2 cellular contexts compared by ENCODE assay signal in the genomic region with DNA sequence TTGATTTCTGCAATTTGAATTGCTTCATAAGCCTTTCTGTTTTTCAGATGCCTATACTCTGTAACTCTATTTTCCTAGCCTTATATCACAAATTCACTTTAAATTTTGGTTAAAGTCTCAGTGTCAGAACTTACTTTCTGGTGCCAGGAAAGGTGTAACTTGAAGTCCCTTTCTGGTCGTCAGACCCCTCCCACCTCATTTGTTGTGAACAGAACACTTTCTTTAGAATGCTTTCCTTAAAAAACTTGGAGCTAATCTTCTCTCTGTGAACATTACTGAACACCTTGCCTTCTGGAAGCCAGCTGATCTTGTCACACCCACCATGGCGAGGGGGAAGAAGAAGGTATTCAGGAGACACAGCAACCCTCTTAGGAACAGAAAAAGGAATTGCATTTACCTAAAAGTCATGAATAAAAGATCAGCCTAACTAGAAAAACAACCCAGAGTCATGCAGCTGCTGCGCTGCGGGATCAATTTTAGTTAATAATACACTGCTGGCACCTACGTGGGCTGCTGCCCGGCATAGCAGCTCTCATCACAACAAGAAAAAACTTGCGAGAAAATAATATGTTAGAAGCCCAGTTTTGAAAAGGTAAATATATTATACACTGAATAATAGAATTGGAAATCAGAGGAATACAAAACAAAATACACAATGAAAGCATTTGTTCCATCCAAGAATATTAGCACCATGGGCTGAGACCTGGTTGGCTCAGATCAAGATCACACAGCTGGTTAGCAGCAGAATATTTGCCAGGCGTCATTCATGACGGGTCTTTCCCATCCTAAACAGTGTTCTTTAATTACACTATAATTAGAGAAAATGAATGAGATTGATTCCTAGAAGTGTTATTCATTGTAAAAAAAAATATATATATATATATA.
TF ChIP-seq lines count a peak whose summit lies in the region.

No MANE protein-coding gene starts in this region.

TF ChIP-seq in neural cell, 6 proteins besides CTCF, POLR2A, EP300 and RAD21:
- TF ChIP-seq, protein P1, sequence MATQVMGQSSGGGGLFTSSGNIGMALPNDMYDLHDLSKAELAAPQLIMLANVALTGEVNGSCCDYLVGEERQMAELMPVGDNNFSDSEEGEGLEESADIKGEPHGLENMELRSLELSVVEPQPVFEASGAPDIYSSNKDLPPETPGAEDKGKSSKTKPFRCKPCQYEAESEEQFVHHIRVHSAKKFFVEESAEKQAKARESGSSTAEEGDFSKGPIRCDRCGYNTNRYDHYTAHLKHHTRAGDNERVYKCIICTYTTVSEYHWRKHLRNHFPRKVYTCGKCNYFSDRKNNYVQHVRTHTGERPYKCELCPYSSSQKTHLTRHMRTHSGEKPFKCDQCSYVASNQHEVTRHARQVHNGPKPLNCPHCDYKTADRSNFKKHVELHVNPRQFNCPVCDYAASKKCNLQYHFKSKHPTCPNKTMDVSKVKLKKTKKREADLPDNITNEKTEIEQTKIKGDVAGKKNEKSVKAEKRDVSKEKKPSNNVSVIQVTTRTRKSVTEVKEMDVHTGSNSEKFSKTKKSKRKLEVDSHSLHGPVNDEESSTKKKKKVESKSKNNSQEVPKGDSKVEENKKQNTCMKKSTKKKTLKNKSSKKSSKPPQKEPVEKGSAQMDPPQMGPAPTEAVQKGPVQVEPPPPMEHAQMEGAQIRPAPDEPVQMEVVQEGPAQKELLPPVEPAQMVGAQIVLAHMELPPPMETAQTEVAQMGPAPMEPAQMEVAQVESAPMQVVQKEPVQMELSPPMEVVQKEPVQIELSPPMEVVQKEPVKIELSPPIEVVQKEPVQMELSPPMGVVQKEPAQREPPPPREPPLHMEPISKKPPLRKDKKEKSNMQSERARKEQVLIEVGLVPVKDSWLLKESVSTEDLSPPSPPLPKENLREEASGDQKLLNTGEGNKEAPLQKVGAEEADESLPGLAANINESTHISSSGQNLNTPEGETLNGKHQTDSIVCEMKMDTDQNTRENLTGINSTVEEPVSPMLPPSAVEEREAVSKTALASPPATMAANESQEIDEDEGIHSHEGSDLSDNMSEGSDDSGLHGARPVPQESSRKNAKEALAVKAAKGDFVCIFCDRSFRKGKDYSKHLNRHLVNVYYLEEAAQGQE (IDR thresholded peaks at IDR 0.05; ENCODE audit: borderline replicate concordance) = no peak
- TF ChIP-seq POLR2AphosphoS5 (IDR thresholded peaks at IDR 0.05) = peak; percentile 35

TF ChIP-seq in SK-N-SH, 30 proteins besides CTCF, POLR2A, EP300 and RAD21:
- no peak for TF ChIP-seq FOSL2 (IDR thresholded peaks at IDR 0.05; ENCODE audit: borderline replicate concordance, low read depth)
- no peak for TF ChIP-seq YY1 (IDR thresholded peaks at IDR 0.05; ENCODE audit: low read depth)
- no peak for TF ChIP-seq SIN3A (IDR thresholded peaks at IDR 0.05; ENCODE audit: borderline replicate concordance, low read depth, low read length)
- TF ChIP-seq EZH2phosphoT487 (IDR thresholded peaks at IDR 0.05; ENCODE audit: borderline replicate concordance, low read depth) = no peak
- no peak for TF ChIP-seq TCF12 (IDR thresholded peaks at IDR 0.05)
- no peak for TF ChIP-seq RFX5 (IDR thresholded peaks at IDR 0.05; ENCODE audit: low read length)
- TF ChIP-seq, protein P2, sequence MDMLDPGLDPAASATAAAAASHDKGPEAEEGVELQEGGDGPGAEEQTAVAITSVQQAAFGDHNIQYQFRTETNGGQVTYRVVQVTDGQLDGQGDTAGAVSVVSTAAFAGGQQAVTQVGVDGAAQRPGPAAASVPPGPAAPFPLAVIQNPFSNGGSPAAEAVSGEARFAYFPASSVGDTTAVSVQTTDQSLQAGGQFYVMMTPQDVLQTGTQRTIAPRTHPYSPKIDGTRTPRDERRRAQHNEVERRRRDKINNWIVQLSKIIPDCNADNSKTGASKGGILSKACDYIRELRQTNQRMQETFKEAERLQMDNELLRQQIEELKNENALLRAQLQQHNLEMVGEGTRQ (IDR thresholded peaks at IDR 0.05; ENCODE audit: borderline replicate concordance, low read depth, low read length) = no peak
- TF ChIP-seq, protein P3, sequence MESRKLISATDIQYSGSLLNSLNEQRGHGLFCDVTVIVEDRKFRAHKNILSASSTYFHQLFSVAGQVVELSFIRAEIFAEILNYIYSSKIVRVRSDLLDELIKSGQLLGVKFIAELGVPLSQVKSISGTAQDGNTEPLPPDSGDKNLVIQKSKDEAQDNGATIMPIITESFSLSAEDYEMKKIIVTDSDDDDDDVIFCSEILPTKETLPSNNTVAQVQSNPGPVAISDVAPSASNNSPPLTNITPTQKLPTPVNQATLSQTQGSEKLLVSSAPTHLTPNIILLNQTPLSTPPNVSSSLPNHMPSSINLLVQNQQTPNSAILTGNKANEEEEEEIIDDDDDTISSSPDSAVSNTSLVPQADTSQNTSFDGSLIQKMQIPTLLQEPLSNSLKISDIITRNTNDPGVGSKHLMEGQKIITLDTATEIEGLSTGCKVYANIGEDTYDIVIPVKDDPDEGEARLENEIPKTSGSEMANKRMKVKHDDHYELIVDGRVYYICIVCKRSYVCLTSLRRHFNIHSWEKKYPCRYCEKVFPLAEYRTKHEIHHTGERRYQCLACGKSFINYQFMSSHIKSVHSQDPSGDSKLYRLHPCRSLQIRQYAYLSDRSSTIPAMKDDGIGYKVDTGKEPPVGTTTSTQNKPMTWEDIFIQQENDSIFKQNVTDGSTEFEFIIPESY (IDR thresholded peaks at IDR 0.05; ENCODE audit: borderline replicate concordance, low read depth) = no peak
- TF ChIP-seq NFIC (IDR thresholded peaks at IDR 0.05; ENCODE audit: borderline replicate concordance) = no peak
- no peak for TF ChIP-seq RCOR1 (IDR thresholded peaks at IDR 0.05; ENCODE audit: low read length)
- TF ChIP-seq, protein P4, sequence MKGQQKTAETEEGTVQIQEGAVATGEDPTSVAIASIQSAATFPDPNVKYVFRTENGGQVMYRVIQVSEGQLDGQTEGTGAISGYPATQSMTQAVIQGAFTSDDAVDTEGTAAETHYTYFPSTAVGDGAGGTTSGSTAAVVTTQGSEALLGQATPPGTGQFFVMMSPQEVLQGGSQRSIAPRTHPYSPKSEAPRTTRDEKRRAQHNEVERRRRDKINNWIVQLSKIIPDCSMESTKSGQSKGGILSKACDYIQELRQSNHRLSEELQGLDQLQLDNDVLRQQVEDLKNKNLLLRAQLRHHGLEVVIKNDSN (IDR thresholded peaks at IDR 0.05; ENCODE audit: borderline replicate concordance, low read depth) = no peak
- TF ChIP-seq SMC3 (IDR thresholded peaks at IDR 0.05; ENCODE audit: low read depth, low read length) = no peak
- TF ChIP-seq POLR2AphosphoS5 (IDR thresholded peaks at IDR 0.05; ENCODE audit: low read depth, low read length) = no peak
- TF ChIP-seq, protein P5, sequence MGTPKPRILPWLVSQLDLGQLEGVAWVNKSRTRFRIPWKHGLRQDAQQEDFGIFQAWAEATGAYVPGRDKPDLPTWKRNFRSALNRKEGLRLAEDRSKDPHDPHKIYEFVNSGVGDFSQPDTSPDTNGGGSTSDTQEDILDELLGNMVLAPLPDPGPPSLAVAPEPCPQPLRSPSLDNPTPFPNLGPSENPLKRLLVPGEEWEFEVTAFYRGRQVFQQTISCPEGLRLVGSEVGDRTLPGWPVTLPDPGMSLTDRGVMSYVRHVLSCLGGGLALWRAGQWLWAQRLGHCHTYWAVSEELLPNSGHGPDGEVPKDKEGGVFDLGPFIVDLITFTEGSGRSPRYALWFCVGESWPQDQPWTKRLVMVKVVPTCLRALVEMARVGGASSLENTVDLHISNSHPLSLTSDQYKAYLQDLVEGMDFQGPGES (IDR thresholded peaks at IDR 0.05; ENCODE audit: low read depth, low read length) = no peak
- TF ChIP-seq, protein P1 (IDR thresholded peaks at IDR 0.05; ENCODE audit: low read depth, low read length) = no peak
- no peak for TF ChIP-seq ELF1 (IDR thresholded peaks at IDR 0.05)
